Comparison of ENCODE assay signal across 22 cellular contexts in the genomic region with DNA sequence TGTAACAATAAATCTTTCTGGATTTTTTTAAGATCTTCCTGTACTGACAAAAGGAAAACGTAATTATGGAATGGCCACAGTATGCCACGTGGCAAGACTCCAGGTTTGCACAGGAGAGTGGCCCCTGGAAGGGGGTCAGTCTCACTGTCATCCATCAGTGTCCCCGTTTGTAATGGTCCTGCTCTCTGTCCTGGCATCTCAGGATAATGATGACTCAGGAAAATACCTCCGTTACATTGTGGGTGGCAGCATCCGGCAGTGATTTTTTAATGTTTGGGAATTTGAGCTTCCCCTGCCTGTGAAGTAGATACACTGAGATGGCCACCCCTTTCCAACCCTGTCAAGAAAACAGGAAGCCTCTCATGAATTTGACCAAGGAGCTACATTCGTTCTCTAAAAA.
"Had no signal": no experiment of that assay in that cellular context is flagged by ENCODE, and none has a peak within 500 bp of the region (broad histone marks: within the 10 kb centered on the region; RNA-seq: fewer than 3 reads in every experiment).

No MANE protein-coding gene starts in this region.

- H3K9me3 ChIP-seq: esophagus muscularis mucosa, lower lobe of right lung, psoas muscle, sigmoid colon, stomach, thoracic aorta had no signal

- H3K36me3 ChIP-seq: esophagus muscularis mucosa, gastroesophageal sphincter, lower lobe of right lung, sigmoid colon, thoracic aorta, transverse colon had no signal

- ATAC-seq: effector memory CD8-positive, alpha-beta T cell; gastroesophageal sphincter; lower lobe of right lung; psoas muscle had no signal

- H3K4me3 ChIP-seq: esophagus muscularis mucosa, gastroesophageal sphincter, left ventricle myocardium inferior, lower lobe of right lung, psoas muscle, sigmoid colon, skin epidermis, stomach, thoracic aorta, transverse colon had no signal

- H3K27me3 ChIP-seq: esophagus muscularis mucosa, gastroesophageal sphincter, sigmoid colon, stomach, transverse colon had no signal

- H3K27ac ChIP-seq: epithelial cell of prostate, esophagus muscularis mucosa, gastroesophageal sphincter, lower lobe of right lung, psoas muscle, sigmoid colon, skin epidermis, stomach, thoracic aorta, transverse colon had no signal

- H3K4me1 ChIP-seq: sigmoid colon had no signal

- DNase-seq: cortex of kidney; effector memory CD8-positive, alpha-beta T cell; foreskin fibroblast; glutamatergic neuron; islet precursor cell; left ventricle myocardium inferior; lower lobe of right lung; mesendoderm; naive B cell; occipital lobe; psoas muscle; retina; sigmoid colon; stimulated activated naive CD4-positive, alpha-beta T cell; stomach; substantia nigra; transverse colon had no signal
